ENCODE assay signal across 1 cellular context in the genomic region with DNA sequence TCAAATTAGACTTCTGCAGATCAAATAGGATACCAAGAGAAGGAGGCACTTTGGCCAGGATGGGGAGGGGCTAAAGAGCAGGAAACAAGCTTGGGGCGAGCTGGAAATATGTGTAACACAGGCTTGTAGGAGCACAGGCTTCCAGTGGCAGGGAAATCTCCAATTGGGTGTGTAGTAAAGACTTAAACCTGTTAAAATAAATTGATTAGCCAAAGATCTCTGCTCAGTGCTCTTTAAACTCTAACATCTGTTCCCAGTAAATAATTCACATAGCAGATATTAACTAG.
TF ChIP-seq lines count a peak whose summit lies in the region.

No MANE protein-coding gene starts in this region.

TF ChIP-seq in HepG2, 621 proteins besides CTCF, POLR2A, EP300 and RAD21 (continued from another document):
- TF ChIP-seq FOSL2 (CRISPR knock-in tag; IDR thresholded peaks at IDR 0.05) (no peak), CEBPG (CRISPR knock-in tag; IDR thresholded peaks at IDR 0.05) (no peak), ZFP36 (IDR thresholded peaks at IDR 0.05; ENCODE audit: borderline replicate concordance, low read depth, low read length, partially characterized antibody) (no peak), NR2F2 (IDR thresholded peaks at IDR 0.05; ENCODE audit: borderline replicate concordance, low read depth) (no peak), ARHGAP35 (CRISPR knock-in tag; IDR thresholded peaks at IDR 0.05; ENCODE audit: borderline replicate concordance) (no peak)
- TF ChIP-seq, protein P1, sequence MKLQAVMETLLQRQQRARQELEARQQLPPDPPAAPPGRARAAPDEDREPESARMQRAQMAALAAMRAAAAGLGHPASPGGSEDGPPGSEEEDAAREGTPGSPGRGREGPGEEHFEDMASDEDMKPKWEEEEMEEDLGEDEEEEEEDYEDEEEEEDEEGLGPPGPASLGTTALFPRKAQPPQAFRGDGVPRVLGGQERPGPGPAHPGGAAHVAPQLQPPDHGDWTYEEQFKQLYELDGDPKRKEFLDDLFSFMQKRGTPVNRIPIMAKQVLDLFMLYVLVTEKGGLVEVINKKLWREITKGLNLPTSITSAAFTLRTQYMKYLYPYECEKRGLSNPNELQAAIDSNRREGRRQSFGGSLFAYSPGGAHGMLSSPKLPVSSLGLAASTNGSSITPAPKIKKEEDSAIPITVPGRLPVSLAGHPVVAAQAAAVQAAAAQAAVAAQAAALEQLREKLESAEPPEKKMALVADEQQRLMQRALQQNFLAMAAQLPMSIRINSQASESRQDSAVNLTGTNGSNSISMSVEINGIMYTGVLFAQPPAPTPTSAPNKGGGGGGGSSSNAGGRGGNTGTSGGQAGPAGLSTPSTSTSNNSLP (IDR thresholded peaks at IDR 0.05; ENCODE audit: low read depth, low read length), result no peak
- TF ChIP-seq, protein P2, sequence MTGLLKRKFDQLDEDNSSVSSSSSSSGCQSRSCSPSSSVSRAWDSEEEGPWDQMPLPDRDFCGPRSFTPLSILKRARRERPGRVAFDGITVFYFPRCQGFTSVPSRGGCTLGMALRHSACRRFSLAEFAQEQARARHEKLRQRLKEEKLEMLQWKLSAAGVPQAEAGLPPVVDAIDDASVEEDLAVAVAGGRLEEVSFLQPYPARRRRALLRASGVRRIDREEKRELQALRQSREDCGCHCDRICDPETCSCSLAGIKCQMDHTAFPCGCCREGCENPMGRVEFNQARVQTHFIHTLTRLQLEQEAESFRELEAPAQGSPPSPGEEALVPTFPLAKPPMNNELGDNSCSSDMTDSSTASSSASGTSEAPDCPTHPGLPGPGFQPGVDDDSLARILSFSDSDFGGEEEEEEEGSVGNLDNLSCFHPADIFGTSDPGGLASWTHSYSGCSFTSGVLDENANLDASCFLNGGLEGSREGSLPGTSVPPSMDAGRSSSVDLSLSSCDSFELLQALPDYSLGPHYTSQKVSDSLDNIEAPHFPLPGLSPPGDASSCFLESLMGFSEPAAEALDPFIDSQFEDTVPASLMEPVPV (CRISPR knock-in tag; IDR thresholded peaks at IDR 0.05), result no peak
- TF ChIP-seq, protein P3, sequence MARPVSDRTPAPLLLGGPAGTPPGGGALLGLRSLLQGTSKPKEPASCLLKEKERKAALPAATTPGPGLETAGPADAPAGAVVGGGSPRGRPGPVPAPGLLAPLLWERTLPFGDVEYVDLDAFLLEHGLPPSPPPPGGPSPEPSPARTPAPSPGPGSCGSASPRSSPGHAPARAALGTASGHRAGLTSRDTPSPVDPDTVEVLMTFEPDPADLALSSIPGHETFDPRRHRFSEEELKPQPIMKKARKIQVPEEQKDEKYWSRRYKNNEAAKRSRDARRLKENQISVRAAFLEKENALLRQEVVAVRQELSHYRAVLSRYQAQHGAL (CRISPR knock-in tag; IDR thresholded peaks at IDR 0.05; ENCODE audit: not compliant biosample characterization), result no peak
TF ChIP-seq in HepG2: peak in this region for 0.
